In the genomic region with DNA sequence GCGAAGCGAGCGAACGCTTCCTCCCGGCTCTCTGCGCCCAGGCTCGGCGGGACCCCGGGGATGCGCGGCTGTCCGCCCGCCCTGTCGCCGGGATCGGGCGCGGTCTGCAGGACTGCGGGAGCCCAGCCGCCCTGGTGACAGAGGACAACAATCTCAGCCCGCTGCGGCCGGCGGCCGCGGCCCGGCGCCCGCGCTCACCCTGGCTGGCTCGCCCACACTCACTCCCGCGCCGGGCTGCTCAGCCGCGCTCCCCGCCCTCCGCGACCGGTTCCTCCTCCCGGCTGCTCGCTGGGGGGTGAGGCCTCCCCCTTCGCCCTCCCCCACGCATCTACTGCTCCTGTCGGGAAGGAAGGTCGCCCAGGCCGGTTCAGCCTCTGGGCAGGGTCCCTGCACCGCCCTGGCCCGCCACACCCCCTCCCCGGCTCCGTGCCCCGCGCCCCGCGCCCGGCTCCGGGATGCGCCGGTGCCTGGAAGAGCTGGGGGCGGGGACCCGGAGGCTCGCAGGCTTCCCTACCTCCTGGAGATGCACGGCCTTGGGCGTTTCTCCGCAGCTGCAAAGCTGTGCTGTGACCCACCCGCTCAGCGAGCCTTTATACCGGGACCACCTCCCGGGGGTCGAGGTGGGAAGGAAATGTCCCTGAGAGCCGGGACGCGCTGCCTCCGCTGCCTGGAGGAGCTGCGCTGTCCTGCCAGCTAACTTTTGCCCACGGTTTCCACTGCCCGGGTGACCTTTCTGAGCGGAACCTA, we compare ENCODE assay signal across 8 cellular contexts. TPM values are rescaled to one million over a fixed set of nuclear protein-coding genes. Genes with fewer than 3 reads are reported as not detected.
DNase-seq lines count a peak whose midpoint lies in the region; ATAC-seq lines count a peak whose summit lies in the region.

A gene with protein sequence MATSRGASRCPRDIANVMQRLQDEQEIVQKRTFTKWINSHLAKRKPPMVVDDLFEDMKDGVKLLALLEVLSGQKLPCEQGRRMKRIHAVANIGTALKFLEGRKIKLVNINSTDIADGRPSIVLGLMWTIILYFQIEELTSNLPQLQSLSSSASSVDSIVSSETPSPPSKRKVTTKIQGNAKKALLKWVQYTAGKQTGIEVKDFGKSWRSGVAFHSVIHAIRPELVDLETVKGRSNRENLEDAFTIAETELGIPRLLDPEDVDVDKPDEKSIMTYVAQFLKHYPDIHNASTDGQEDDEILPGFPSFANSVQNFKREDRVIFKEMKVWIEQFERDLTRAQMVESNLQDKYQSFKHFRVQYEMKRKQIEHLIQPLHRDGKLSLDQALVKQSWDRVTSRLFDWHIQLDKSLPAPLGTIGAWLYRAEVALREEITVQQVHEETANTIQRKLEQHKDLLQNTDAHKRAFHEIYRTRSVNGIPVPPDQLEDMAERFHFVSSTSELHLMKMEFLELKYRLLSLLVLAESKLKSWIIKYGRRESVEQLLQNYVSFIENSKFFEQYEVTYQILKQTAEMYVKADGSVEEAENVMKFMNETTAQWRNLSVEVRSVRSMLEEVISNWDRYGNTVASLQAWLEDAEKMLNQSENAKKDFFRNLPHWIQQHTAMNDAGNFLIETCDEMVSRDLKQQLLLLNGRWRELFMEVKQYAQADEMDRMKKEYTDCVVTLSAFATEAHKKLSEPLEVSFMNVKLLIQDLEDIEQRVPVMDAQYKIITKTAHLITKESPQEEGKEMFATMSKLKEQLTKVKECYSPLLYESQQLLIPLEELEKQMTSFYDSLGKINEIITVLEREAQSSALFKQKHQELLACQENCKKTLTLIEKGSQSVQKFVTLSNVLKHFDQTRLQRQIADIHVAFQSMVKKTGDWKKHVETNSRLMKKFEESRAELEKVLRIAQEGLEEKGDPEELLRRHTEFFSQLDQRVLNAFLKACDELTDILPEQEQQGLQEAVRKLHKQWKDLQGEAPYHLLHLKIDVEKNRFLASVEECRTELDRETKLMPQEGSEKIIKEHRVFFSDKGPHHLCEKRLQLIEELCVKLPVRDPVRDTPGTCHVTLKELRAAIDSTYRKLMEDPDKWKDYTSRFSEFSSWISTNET (N-terminal part only) (minus strand): TSS at position 688 of the 747 bp plus-strand sequence. CDS start 9,031 bp downstream, outside the sequence.

- ATAC-seq in HG02759 (IDR thresholded peaks at IDR 0.05; ENCODE audit: unreplicated experiment): peak; percentile 61
- peak; percentile 62 for ATAC-seq in activated CD8-positive, alpha-beta T cell treated with anti-CD3 and anti-CD28 coated beads, Interleukin-2, amount 10 ng/mL, durations not matched to agents 7 days and 5 days
- ATAC-seq in naive thymus-derived CD4-positive, alpha-beta T cell: peak; percentile 56
- no peak for ATAC-seq in HG03469 (IDR thresholded peaks at IDR 0.05; ENCODE audit: unreplicated experiment)
- no peak for ATAC-seq in GM21825 (IDR thresholded peaks at IDR 0.05; ENCODE audit: unreplicated experiment)
- ATAC-seq in HG02763 (IDR thresholded peaks at IDR 0.05; ENCODE audit: unreplicated experiment): no peak

- H3K9me3 Mint-ChIP-seq in activated CD8-positive, alpha-beta T cell treated with anti-CD3 and anti-CD28 coated beads, Interleukin-2, amount 10 ng/mL, durations not matched to agents 7 days and 5 days (ENCODE audit: insufficient read depth): no peaks in the 10 kb centered on the region
- peaks cover 0 to 4% (median 0%) of the 10 kb centered on the region in 11 donors for H3K9me3 Mint-ChIP-seq in naive thymus-derived CD4-positive, alpha-beta T cell

- H3K36me3 ChIP-seq in naive thymus-derived CD4-positive, alpha-beta T cell (ENCODE audit: control insufficient read depth in 2 of 3, insufficient read depth in 3 of 3, low read length in 3 of 3): no peaks in the 10 kb centered on the region

- H3K9me3 ChIP-seq in naive thymus-derived CD4-positive, alpha-beta T cell (ENCODE audit: control insufficient read depth in 2 of 3, low read length in 3 of 3): no peaks in the 10 kb centered on the region

- no peaks in the 10 kb centered on the region for H3K36me3 Mint-ChIP-seq in activated CD8-positive, alpha-beta T cell treated with anti-CD3 and anti-CD28 coated beads, Interleukin-2, amount 10 ng/mL, durations not matched to agents 7 days and 5 days (ENCODE audit: low read depth)
- H3K36me3 Mint-ChIP-seq in naive thymus-derived CD4-positive, alpha-beta T cell: peaks cover 0 to 5% (median 0%) of the 10 kb centered on the region in 5 donors

- peak within 1 kb of the TSS; percentile 21 for H3K4me3 ChIP-seq in GM08714 (ENCODE audit: low read length)
- H3K4me3 ChIP-seq in naive thymus-derived CD4-positive, alpha-beta T cell (ENCODE audit: low read length): peak within 1 kb of the TSS; percentile 46

- H3K27ac Mint-ChIP-seq in activated CD8-positive, alpha-beta T cell treated with anti-CD3 and anti-CD28 coated beads, Interleukin-2, amount 10 ng/mL, durations not matched to agents 7 days and 5 days: peak within 1 kb of the TSS; percentile 18
- H3K27ac Mint-ChIP-seq in naive thymus-derived CD4-positive, alpha-beta T cell: no peak within 1 kb of the TSS

- POLR2A ChIA-PET in activated CD8-positive, alpha-beta T cell treated with anti-CD3 and anti-CD28 coated beads, Interleukin-2, amount 10 ng/mL, durations not matched to agents 7 days and 5 days (lab: Charles Lee): no interaction called here
- POLR2A ChIA-PET in naive thymus-derived CD4-positive, alpha-beta T cell (lab: Charles Lee): no interaction called here

- peaks cover 0 to 18% of the 10 kb centered on the region in 2 donors for H3K4me1 ChIP-seq in naive thymus-derived CD4-positive, alpha-beta T cell (ENCODE audit: control insufficient read depth in 2 of 2, insufficient read depth in 2 of 2, low read length in 2 of 2)

- H3K27me3 ChIP-seq in naive thymus-derived CD4-positive, alpha-beta T cell (ENCODE audit: control insufficient read depth in 2 of 2, insufficient read depth in 2 of 2, low read length in 2 of 2): no peaks in the 10 kb centered on the region

- peak within 1 kb of the TSS; percentile 64 for H3K4me3 Mint-ChIP-seq in activated CD8-positive, alpha-beta T cell treated with anti-CD3 and anti-CD28 coated beads, Interleukin-2, amount 10 ng/mL, durations not matched to agents 7 days and 5 days
- H3K4me3 Mint-ChIP-seq in naive thymus-derived CD4-positive, alpha-beta T cell: peak within 1 kb of the TSS; percentile 8 to 83 (median 51)

- peaks cover 20% of the 10 kb centered on the region for H3K4me1 Mint-ChIP-seq in activated CD8-positive, alpha-beta T cell treated with anti-CD3 and anti-CD28 coated beads, Interleukin-2, amount 10 ng/mL, durations not matched to agents 7 days and 5 days (ENCODE audit: low read depth)
- H3K4me1 Mint-ChIP-seq in naive thymus-derived CD4-positive, alpha-beta T cell: peaks cover 0 to 22% (median 13%) of the 10 kb centered on the region in 7 donors

- intact Hi-C loops in naive thymus-derived CD4-positive, alpha-beta T cell (cut with micrococcal nuclease): no loop called here

- DNase-seq in activated CD8-positive, alpha-beta T cell treated with anti-CD3 and anti-CD28 coated beads, Interleukin-2, amount 10 ng/mL, durations not matched to agents 7 days and 5 days: no peak
- peak; percentile 9 for DNase-seq in fibroblast of peridontal ligament (ENCODE audit: extremely low read depth)
- DNase-seq in naive thymus-derived CD4-positive, alpha-beta T cell: no peak

- no peak within 1 kb of the TSS for H3K27ac ChIP-seq in naive thymus-derived CD4-positive, alpha-beta T cell (ENCODE audit: low read depth, low read length)

- CTCF ChIA-PET in activated CD8-positive, alpha-beta T cell treated with anti-CD3 and anti-CD28 coated beads, Interleukin-2, amount 10 ng/mL, durations not matched to agents 7 days and 5 days (lab: Charles Lee): no interaction called here
- CTCF ChIA-PET in naive thymus-derived CD4-positive, alpha-beta T cell (lab: Charles Lee): no interaction called here

- peaks cover 40% of the 10 kb centered on the region for H3K27me3 Mint-ChIP-seq in activated CD8-positive, alpha-beta T cell treated with anti-CD3 and anti-CD28 coated beads, Interleukin-2, amount 10 ng/mL, durations not matched to agents 7 days and 5 days (ENCODE audit: low read depth)
- peaks cover 41 to 51% (median 42%) of the 10 kb centered on the region in 5 donors for H3K27me3 Mint-ChIP-seq in naive thymus-derived CD4-positive, alpha-beta T cell

RNA-seq across cellular contexts. Expression of the gene that starts here (rescaled TPM):
- 10 to 100 TPM; 57.0 to 63.8 TPM for total RNA-seq in activated CD8-positive, alpha-beta T cell treated with anti-CD3 and anti-CD28 coated beads, Interleukin-2, amount 10 ng/mL, durations not matched to agents 7 days and 5 days
- total RNA-seq in naive thymus-derived CD4-positive, alpha-beta T cell: 100 to 1,000 TPM in 4 of 5 experiments, 10 to 100 TPM in 1; 83.5 to 205 (median 180) TPM
- 10 to 100 TPM; 50.6 to 90.8 TPM for polyA plus RNA-seq in naive thymus-derived CD4-positive, alpha-beta T cell

Comparison
In these comparisons a context has a peak if more than half of its experiments do, and no peak if none do; other contexts are left out.
1. ATAC-seq: peak in HG02759 (single experiment), activated CD8-positive, alpha-beta T cell treated with anti-CD3 and anti-CD28 coated beads, Interleukin-2, amount 10 ng/mL, durations not matched to agents 7 days and 5 days (single experiment) and naive thymus-derived CD4-positive, alpha-beta T cell (single experiment); none in HG03469 (single experiment), GM21825 (single experiment) and HG02763 (single experiment).